In genomic region chr19:37973666-37974065, GRCh38 we compare ENCODE assay signal across 17 cellular contexts.
DNase-seq lines count a peak whose midpoint lies in the region; ATAC-seq, FAIRE-seq and TF ChIP-seq lines count a peak whose summit lies in the region.
"Had no signal": no experiment of that assay in that cellular context is flagged by ENCODE, and none has a peak within 500 bp of the region (broad histone marks: within the 10 kb centered on the region; RNA-seq: fewer than 3 reads in every experiment).

No MANE protein-coding gene starts in this region.

- no peak for TF ChIP-seq POLR2A in GM12892 (IDR thresholded peaks at IDR 0.05; ENCODE audit: low read depth, low read length)

- DNase-seq in GM12892 (ENCODE audit: insufficient read length): no peak
- DNase-seq in OCI-LY7 (ENCODE audit: low spot score): no peak
- no peak for DNase-seq in naive B cell
- no peak for DNase-seq in type B pancreatic cell (ENCODE audit: extremely low spot score, unreplicated experiment)
- no peak for DNase-seq in activated T-cell treated with anti-CD3 and anti-CD28 coated beads, Interleukin-2, amount 50 U/mL, for 1 hour
- no peak for DNase-seq in neural progenitor cell (ENCODE audit: low spot score)
- no peak for DNase-seq in SW 1271 (lab: John Stamatoyannopoulos, UW)
- DNase-seq: DMS 273 treated with DMSO at 0.1 percent for 48 hours, GOT3, KG1, MG63, NCI-H1092 treated with DMSO at 0.1 percent for 48 hours, NCI-H187, NCI-H446 treated with DMSO at 0.1 percent for 48 hours, NCI-H748 treated with DMSO at 0.1 percent for 48 hours had no signal

- intact Hi-C loops in OCI-LY7 (cut with micrococcal nuclease; ENCODE audit: unreplicated experiment): loop anchor here (10.0 kb wide), 1 partner anchor 251 kb away; the partner anchor contains the start of gene DPF1

- peak overlapping the region; percentile 4 to 89 (median 70) for H3K4me3 Mint-ChIP-seq in naive B cell
- no peak overlapping the region for H3K4me3 Mint-ChIP-seq in type B pancreatic cell
- no peak overlapping the region for H3K4me3 Mint-ChIP-seq in neural progenitor cell

- H3K4me3 ChIP-seq in OCI-LY7 (ENCODE audit: low read depth, low read length, poor library complexity, severe bottlenecking): no peak overlapping the region
- no peak overlapping the region for H3K4me3 ChIP-seq in neural progenitor cell
- H3K4me3 ChIP-seq: BLaER1 treated with 17β-estradiol and CSF1 and Interleukin-3, amounts not matched to agents 10 nM and 100 nM; MG63 had no signal

- no peaks in the 10 kb centered on the region for H3K27me3 ChIP-seq in neural progenitor cell
- H3K27me3 ChIP-seq: BLaER1 treated with 17β-estradiol and CSF1 and Interleukin-3, amounts not matched to agents 10 nM and 100 nM; MG63 had no signal

- H3K4me2 ChIP-seq in OCI-LY7 (ENCODE audit: low read length): peak overlapping the region; percentile 51
- H3K4me2 ChIP-seq in neural progenitor cell: no peak overlapping the region

- H3K27ac Mint-ChIP-seq in naive B cell: peak overlapping the region; percentile 93 to 99 (median 98)
- H3K27ac Mint-ChIP-seq in type B pancreatic cell: peak overlapping the region; percentile 30
- H3K27ac Mint-ChIP-seq in neural progenitor cell: no peak overlapping the region

- H3K36me3 Mint-ChIP-seq in naive B cell (peaks cover 16 to 34% of the 10 kb centered on the region in 2 donors), type B pancreatic cell (peaks cover 15% of the 10 kb centered on the region), neural progenitor cell (peaks cover 22% of the 10 kb centered on the region)

- H3K4me1 Mint-ChIP-seq in naive B cell: peaks cover 53 to 94% (median 76%) of the 10 kb centered on the region in 3 donors
- peaks cover 5% of the 10 kb centered on the region for H3K4me1 Mint-ChIP-seq in type B pancreatic cell (ENCODE audit: unreplicated experiment)
- peaks cover 9% of the 10 kb centered on the region for H3K4me1 Mint-ChIP-seq in neural progenitor cell

- H3F3A ChIP-seq in neural progenitor cell (ENCODE audit: low read depth): peaks cover 14% of the 10 kb centered on the region

- peaks cover 72% of the 10 kb centered on the region; the same call in 1 of the 2 replicates for H3K79me2 ChIP-seq in OCI-LY7 (ENCODE audit: insufficient read depth, low read depth, low read length)
- H3K79me2 ChIP-seq in neural progenitor cell (ENCODE audit: low read depth): peaks cover 86% of the 10 kb centered on the region

- H3K27me3 Mint-ChIP-seq in naive B cell: no peaks in the 10 kb centered on the region
- no peaks in the 10 kb centered on the region for H3K27me3 Mint-ChIP-seq in type B pancreatic cell
- no peaks in the 10 kb centered on the region for H3K27me3 Mint-ChIP-seq in neural progenitor cell (ENCODE audit: insufficient read depth, low read depth)

- no TSS peak for BruUV-seq in OCI-LY7 (replicated peaks; lab: Mats Ljungman, UMichigan)

- peak overlapping the region; percentile 100 for H3K27ac ChIP-seq in OCI-LY7 (ENCODE audit: low read depth, low read length, poor library complexity, severe bottlenecking)
- H3K27ac ChIP-seq in neural progenitor cell: no peak overlapping the region
- H3K27ac ChIP-seq: HL-60 had no signal

- H3K9ac ChIP-seq in neural progenitor cell: no peak overlapping the region
- H3K9ac ChIP-seq: BLaER1 treated with 17β-estradiol and CSF1 and Interleukin-3, amounts not matched to agents 10 nM and 100 nM had no signal

- no peak for TF ChIP-seq CTCF in OCI-LY7 (conservative IDR thresholded peaks at IDR 0.05; ENCODE audit: low read length)
- TF ChIP-seq CTCF in type B pancreatic cell (conservative IDR thresholded peaks at IDR 0.05): no peak
- TF ChIP-seq CTCF in neural progenitor cell (IDR thresholded peaks at IDR 0.05): no peak

- H3K4me1 ChIP-seq in OCI-LY7 (ENCODE audit: insufficient read depth, low read length, poor library complexity, severe bottlenecking) (peaks cover 54% of the 10 kb centered on the region), neural progenitor cell (peaks cover 14% of the 10 kb centered on the region)

- ATAC-seq in naive B cell (ENCODE audit: low read depth in 2 of 2): no peak

- H3K9me3 ChIP-seq in OCI-LY7 (ENCODE audit: low read length): peaks cover 37% of the 10 kb centered on the region
- no peaks in the 10 kb centered on the region for H3K9me3 ChIP-seq in neural progenitor cell (ENCODE audit: low read depth)

- H3K9me3 Mint-ChIP-seq in naive B cell (peaks cover 4 to 15% (median 10%) of the 10 kb centered on the region in 7 donors), type B pancreatic cell (peaks cover 15% of the 10 kb centered on the region), neural progenitor cell (peaks cover 26% of the 10 kb centered on the region)

- H4K20me1 ChIP-seq in OCI-LY7 (ENCODE audit: insufficient read depth, low read length) (no peaks in the 10 kb centered on the region), neural progenitor cell (ENCODE audit: low read depth) (no peaks in the 10 kb centered on the region)
- H4K20me1 ChIP-seq: BLaER1 treated with 17β-estradiol and CSF1 and Interleukin-3, amounts not matched to agents 10 nM and 100 nM had no signal

- no peaks in the 10 kb centered on the region for H3K9me2 ChIP-seq in OCI-LY7 (ENCODE audit: insufficient read depth, low read length)

- peaks cover 46% of the 10 kb centered on the region for H3K36me3 ChIP-seq in OCI-LY7 (ENCODE audit: insufficient read depth, low read length)
- no peaks in the 10 kb centered on the region for H3K36me3 ChIP-seq in neural progenitor cell

- POLR2A ChIA-PET in OCI-LY7 (lab: Charles Lee): interaction anchor here (0.7 to 1.0 kb wide), 2 partner anchors 10 to 49 kb away, joined by 3 to 4 read pairs; no protein-coding TSS in a partner anchor

- CTCF ChIA-PET in OCI-LY7 (lab: Charles Lee; ENCODE audit: unreplicated experiment): interaction anchor here (1.1 kb wide), 1 partner anchor 71 kb away, joined by 4 read pairs; no protein-coding TSS in a partner anchor

- H2AFZ ChIP-seq in OCI-LY7 (ENCODE audit: low read length): no peak overlapping the region
- H2AFZ ChIP-seq in neural progenitor cell (replicated peaks): no peak overlapping the region

- FAIRE-seq in GM12892 (lab: Jason Lieb, UNC): peak; percentile 9

Comparison
In these comparisons a context has a peak if more than half of its experiments do, and no peak if none do; other contexts are left out.
1. H3K4me3 Mint-ChIP-seq: peak in naive B cell (8 of 8); none in type B pancreatic cell (single experiment) and neural progenitor cell (single experiment).